8 cellular contexts compared by ENCODE assay signal in the genomic region with DNA sequence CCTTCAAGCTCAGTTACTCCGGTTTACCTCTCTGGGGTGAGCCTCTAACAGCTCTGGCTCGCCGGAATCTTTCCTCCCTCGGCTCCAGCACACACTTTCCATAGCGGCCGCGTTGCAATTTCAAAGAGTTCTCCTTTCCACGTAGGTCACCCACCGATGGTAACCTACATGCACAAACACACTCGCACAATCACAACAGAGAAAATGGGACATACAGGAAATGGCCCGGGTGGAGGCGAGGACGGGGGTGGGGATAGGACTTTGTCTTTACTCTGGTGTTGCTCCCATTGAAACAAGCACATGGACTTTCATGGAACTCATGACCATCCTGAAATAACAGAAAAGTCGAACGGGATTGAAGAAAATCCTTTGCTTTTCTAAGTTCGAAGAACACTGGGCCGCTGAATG. TPM values are rescaled to one million over a fixed set of nuclear protein-coding genes. Genes with fewer than 3 reads are reported as not detected.
A peak's percentile ranks its signal among the peaks of the same experiment; 100 is the strongest.
DNase-seq lines count a peak whose midpoint lies in the region; ATAC-seq and TF ChIP-seq lines count a peak whose summit lies in the region.

No MANE protein-coding gene starts in this region.

- in situ Hi-C loops in Panc1 (cut with HindIII; ENCODE audit: low pct_unique_long_range_greater_than_20kb, low sequenced_read_pairs) = no loop called here

- TF ChIP-seq CTCF in Panc1 (IDR thresholded peaks at IDR 0.05) = no peak
- no peak for TF ChIP-seq CTCF in mucosa of descending colon (IDR thresholded peaks at IDR 0.05)

- ATAC-seq in Panc1 (0 out of 2 replicates have a peak, but pooled peaks have one; percentile 5), mucosa of descending colon (peak; percentile 58)
- no peak for ATAC-seq in activated CD4-positive, CD25-positive, alpha-beta regulatory T cell treated with anti-CD3 and anti-CD28 coated beads, Interleukin-2, amount 50 U/mL, for 24 hours

- no peak for DNase-seq in activated naive CD4-positive, alpha-beta T cell treated with anti-CD3 and anti-CD28 coated beads, Interleukin-2, amount 10 ng/mL, durations not matched to agents 7 days and 5 days
- no peak for DNase-seq in activated naive CD4-positive, alpha-beta T cell treated with anti-CD3 and anti-CD28 coated beads, Interleukin-2, amount 50 U/mL, for 16 hours
- no peak for DNase-seq in Panc1 (ENCODE audit: low read depth, low spot score)
- DNase-seq in mucosa of descending colon = peak; percentile 57 to 75 (median 69)
- no peak for DNase-seq in NCI-H345 treated with DMSO at 0.1 percent for 48 hours (lab: John Stamatoyannopoulos, UW; ENCODE audit: unreplicated experiment)
- DNase-seq in NCI-H1694 treated with DMSO at 0.1 percent for 48 hours (lab: John Stamatoyannopoulos, UW) = no peak

- H3K36me3 Mint-ChIP-seq in activated naive CD4-positive, alpha-beta T cell treated with anti-CD3 and anti-CD28 coated beads, Interleukin-2, amount 10 ng/mL, durations not matched to agents 7 days and 5 days = no peaks in the 10 kb centered on the region
- peaks cover 26% of the 10 kb centered on the region for H3K36me3 Mint-ChIP-seq in dendritic cell treated with granulocyte-macrophage colony-stimulating factor and Interleukin-4, amounts not matched to agents 40 ng/mL and 50 ng/mL, for 4 days (ENCODE audit: low read depth)

- H3K9me3 ChIP-seq in Panc1 (ENCODE audit: control insufficient read depth, insufficient read depth, low read depth, low read length) (no peaks in the 10 kb centered on the region), mucosa of descending colon (no peaks in the 10 kb centered on the region)

- CTCF ChIA-PET in activated naive CD4-positive, alpha-beta T cell treated with anti-CD3 and anti-CD28 coated beads, Interleukin-2, amount 10 ng/mL, durations not matched to agents 7 days and 5 days (lab: Charles Lee) = interaction anchor here (0.6 kb wide), 1 partner anchor 19 kb away, joined by 3 read pairs; no protein-coding TSS in a partner anchor
- CTCF ChIA-PET in Panc1 (lab: Charles Lee) = interaction anchor here (0.7 kb wide), 1 partner anchor 185 kb away, joined by 3 read pairs; no protein-coding TSS in a partner anchor

- peaks cover 77% of the 10 kb centered on the region for H3K27me3 Mint-ChIP-seq in activated naive CD4-positive, alpha-beta T cell treated with anti-CD3 and anti-CD28 coated beads, Interleukin-2, amount 10 ng/mL, durations not matched to agents 7 days and 5 days
- peaks cover 26% of the 10 kb centered on the region for H3K27me3 Mint-ChIP-seq in dendritic cell treated with granulocyte-macrophage colony-stimulating factor and Interleukin-4, amounts not matched to agents 40 ng/mL and 50 ng/mL, for 4 days

- H3K4me1 ChIP-seq in Panc1 (ENCODE audit: control insufficient read depth, insufficient read depth, low read length) (peaks cover 23% of the 10 kb centered on the region), mucosa of descending colon (ENCODE audit: low read depth) (peaks cover 16% of the 10 kb centered on the region)

- H3K4me3 Mint-ChIP-seq in activated naive CD4-positive, alpha-beta T cell treated with anti-CD3 and anti-CD28 coated beads, Interleukin-2, amount 10 ng/mL, durations not matched to agents 7 days and 5 days = peak overlapping the region; percentile 49
- peak overlapping the region; percentile 87 for H3K4me3 Mint-ChIP-seq in dendritic cell treated with granulocyte-macrophage colony-stimulating factor and Interleukin-4, amounts not matched to agents 40 ng/mL and 50 ng/mL, for 4 days

- H3K27me3 ChIP-seq in Panc1 (ENCODE audit: control insufficient read depth, insufficient read depth, low read length) = no peaks in the 10 kb centered on the region

- H3K27ac ChIP-seq in Panc1 (ENCODE audit: low read length) = peak overlapping the region; percentile 80

- H3K4me1 Mint-ChIP-seq in activated naive CD4-positive, alpha-beta T cell treated with anti-CD3 and anti-CD28 coated beads, Interleukin-2, amount 10 ng/mL, durations not matched to agents 7 days and 5 days = peaks cover 14% of the 10 kb centered on the region
- H3K4me1 Mint-ChIP-seq in dendritic cell treated with granulocyte-macrophage colony-stimulating factor and Interleukin-4, amounts not matched to agents 40 ng/mL and 50 ng/mL, for 4 days (ENCODE audit: low read depth) = peaks cover 44% of the 10 kb centered on the region

- H3K27ac Mint-ChIP-seq in activated naive CD4-positive, alpha-beta T cell treated with anti-CD3 and anti-CD28 coated beads, Interleukin-2, amount 10 ng/mL, durations not matched to agents 7 days and 5 days = no peak overlapping the region
- H3K27ac Mint-ChIP-seq in dendritic cell treated with granulocyte-macrophage colony-stimulating factor and Interleukin-4, amounts not matched to agents 40 ng/mL and 50 ng/mL, for 4 days = peak overlapping the region; percentile 66

- H3K36me3 ChIP-seq in Panc1 (ENCODE audit: control insufficient read depth, insufficient read depth, low read length) (no peaks in the 10 kb centered on the region), mucosa of descending colon (ENCODE audit: low read depth) (no peaks in the 10 kb centered on the region)

- H3K9me3 Mint-ChIP-seq in activated naive CD4-positive, alpha-beta T cell treated with anti-CD3 and anti-CD28 coated beads, Interleukin-2, amount 10 ng/mL, durations not matched to agents 7 days and 5 days = no peaks in the 10 kb centered on the region
- no peaks in the 10 kb centered on the region for H3K9me3 Mint-ChIP-seq in dendritic cell treated with granulocyte-macrophage colony-stimulating factor and Interleukin-4, amounts not matched to agents 40 ng/mL and 50 ng/mL, for 4 days

- POLR2A ChIA-PET in Panc1 (lab: Charles Lee) = no interaction called here

- BruUV-seq in Panc1 (replicated peaks; lab: Mats Ljungman, UMichigan) = no TSS peak

- H3K4me3 ChIP-seq in Panc1 (ENCODE audit: low read depth in 2 of 2, low read length in 2 of 2) (peak overlapping the region; percentile 88 to 94), mucosa of descending colon (peak overlapping the region; percentile 65)

- intact Hi-C loops in Panc1 (cut with micrococcal nuclease; ENCODE audit: unreplicated experiment) = no loop called here
- intact Hi-C loops in dendritic cell treated with granulocyte-macrophage colony-stimulating factor and Interleukin-4, amounts not matched to agents 40 ng/mL and 50 ng/mL, for 4 days (cut with micrococcal nuclease) = loop anchor here (5.0 to 10.0 kb wide), 2 partner anchors 105 to 237 kb away; no protein-coding TSS in a partner anchor
- intact Hi-C loops in mucosa of descending colon (cut with DNase I, micrococcal nuclease) = no loop called here

RNA-seq across cellular contexts. Expression of a gene that starts 1.2 kb away (rescaled TPM):
- 25.8 TPM for total RNA-seq in Panc1 (2021; ENCODE audit: unreplicated experiment)
- 13.5 TPM for polyA plus RNA-seq in Panc1 (2012; ENCODE audit: insufficient read length)
- total RNA-seq in mucosa of descending colon = 10 to 100 TPM; 44.8 to 63.6 (median 50.2) TPM

Comparison
In these comparisons a context has a peak if more than half of its experiments do, and no peak if none do; other contexts are left out.
1. DNase-seq: peak in mucosa of descending colon (3 of 3); none in activated naive CD4-positive, alpha-beta T cell treated with anti-CD3 and anti-CD28 coated beads, Interleukin-2, amount 10 ng/mL, durations not matched to agents 7 days and 5 days (single experiment), activated naive CD4-positive, alpha-beta T cell treated with anti-CD3 and anti-CD28 coated beads, Interleukin-2, amount 50 U/mL, for 16 hours (single experiment), Panc1 (single experiment), NCI-H345 treated with DMSO at 0.1 percent for 48 hours (single experiment) and NCI-H1694 treated with DMSO at 0.1 percent for 48 hours (single experiment).
2. ATAC-seq: peak in Panc1 (single experiment) and mucosa of descending colon (single experiment); none in activated CD4-positive, CD25-positive, alpha-beta regulatory T cell treated with anti-CD3 and anti-CD28 coated beads, Interleukin-2, amount 50 U/mL, for 24 hours (0 of 2).